17 cellular contexts compared by ENCODE assay signal in genomic region chr22:31871475-31871874, GRCh38.
DNase-seq lines count a peak whose midpoint lies in the region; ATAC-seq and TF ChIP-seq lines count a peak whose summit lies in the region.
"Had no signal": no experiment of that assay in that cellular context is flagged by ENCODE, and none has a peak within 500 bp of the region (broad histone marks: within the 10 kb centered on the region; RNA-seq: fewer than 3 reads in every experiment).

No MANE protein-coding gene starts in this region.

- H3K9ac ChIP-seq in endocrine pancreas (ENCODE audit: control insufficient read depth, insufficient read depth, low read length), result peak overlapping the region; percentile 19
- H3K9ac ChIP-seq in endodermal cell (ENCODE audit: extremely low read depth, low read length, poor library complexity, severe bottlenecking), result no peak overlapping the region

- CTCF ChIA-PET in WTC11 (lab: Charles Lee), result interaction anchor here (1.7 to 4.8 kb wide), 3 partner anchors 25 to 99 kb away, joined by 6 to 42 read pairs (median 23); no protein-coding TSS in a partner anchor

- DNase-seq in Kasumi-1 (lab: John Stamatoyannopoulos, UW), result peak; percentile 49 to 52
- DNase-seq in SKM-1 (lab: John Stamatoyannopoulos, UW; ENCODE audit: unreplicated experiment), result peak; percentile 23
- peak; percentile 39 for DNase-seq in pons (ENCODE audit: low spot score)
- DNase-seq in COLO668 (lab: John Stamatoyannopoulos, UW; ENCODE audit: unreplicated experiment), result no peak
- no peak for DNase-seq in endodermal cell
- no peak for DNase-seq in WTC11 (ENCODE audit: low spot score)
- DNase-seq in T-helper 17 cell, result no peak
- DNase-seq: activated effector memory CD4-positive, alpha-beta T cell treated with Interleukin-2 at 50 U/mL for 16 hours; BE2C; DMS153; NCI-H1694 treated with DMSO at 0.1 percent for 48 hours; WERI-Rb-1 had no signal

- H3K27me3 ChIP-seq in endocrine pancreas (ENCODE audit: control insufficient read depth, insufficient read depth, low read length), result no peaks in the 10 kb centered on the region
- no peaks in the 10 kb centered on the region for H3K27me3 ChIP-seq in endodermal cell (ENCODE audit: control insufficient read depth, insufficient read depth, low read length, poor library complexity, severe bottlenecking)
- H3K27me3 ChIP-seq: BE2C, right atrium auricular region had no signal

- TF ChIP-seq CTCF in endodermal cell (conservative IDR thresholded peaks at IDR 0.05) (no peak), WTC11 (IDR thresholded peaks at IDR 0.05) (no peak)

- H3K4me3 Mint-ChIP-seq in endodermal cell, result no peak overlapping the region
- no peak overlapping the region for H3K4me3 Mint-ChIP-seq in WTC11
- no peak overlapping the region for H3K4me3 Mint-ChIP-seq in T-helper 17 cell
- H3K4me3 Mint-ChIP-seq: nephron had no signal

- no peaks in the 10 kb centered on the region for H3K36me3 ChIP-seq in endocrine pancreas (ENCODE audit: control insufficient read depth, insufficient read depth, low read length)
- peaks cover 28% of the 10 kb centered on the region for H3K36me3 ChIP-seq in endodermal cell (ENCODE audit: control insufficient read depth, insufficient read depth, low read length)

- H3K36me3 Mint-ChIP-seq in endodermal cell (ENCODE audit: low read depth) (peaks cover 44% of the 10 kb centered on the region), WTC11 (peaks cover 23% of the 10 kb centered on the region), T-helper 17 cell (ENCODE audit: low read depth) (peaks cover 5% of the 10 kb centered on the region)

- H3K27ac ChIP-seq in endodermal cell (ENCODE audit: low read depth, low read length), result no peak overlapping the region
- H3K27ac ChIP-seq: right atrium auricular region, SK-N-MC, WERI-Rb-1 had no signal

- H3K4me1 ChIP-seq in endocrine pancreas (ENCODE audit: control insufficient read depth, insufficient read depth, low read length), result peaks cover 8% of the 10 kb centered on the region
- no peaks in the 10 kb centered on the region for H3K4me1 ChIP-seq in endodermal cell (ENCODE audit: control insufficient read depth, insufficient read depth, low read length)
- H3K4me1 ChIP-seq: BE2C, right atrium auricular region had no signal

- H3K4me1 Mint-ChIP-seq in endodermal cell (no peaks in the 10 kb centered on the region), WTC11 (peaks cover 30% of the 10 kb centered on the region), T-helper 17 cell (peaks cover 4% of the 10 kb centered on the region)
- H3K4me1 Mint-ChIP-seq: nephron had no signal

- no peak overlapping the region for H3K27ac Mint-ChIP-seq in endodermal cell
- H3K27ac Mint-ChIP-seq in WTC11, result no peak overlapping the region
- no peak overlapping the region for H3K27ac Mint-ChIP-seq in T-helper 17 cell
- H3K27ac Mint-ChIP-seq: nephron had no signal

- H3K4me3 ChIP-seq in endocrine pancreas (ENCODE audit: control insufficient read depth, insufficient read depth, low read length) (no peak overlapping the region), endodermal cell (ENCODE audit: low read length) (no peak overlapping the region)
- H3K4me3 ChIP-seq: right atrium auricular region, SK-N-MC had no signal

- ATAC-seq in WTC11, result no peak
- no peak for ATAC-seq in T-helper 17 cell
- ATAC-seq: left lobe of liver had no signal

- H3K9me3 ChIP-seq in endocrine pancreas (ENCODE audit: control insufficient read depth, low read length) (no peaks in the 10 kb centered on the region), endodermal cell (ENCODE audit: control insufficient read depth, low read length) (no peaks in the 10 kb centered on the region), T-helper 17 cell (ENCODE audit: control insufficient read depth, low read length, poor library complexity, severe bottlenecking) (no peaks in the 10 kb centered on the region)
- H3K9me3 ChIP-seq: BE2C, right atrium auricular region had no signal

- H3K9me3 Mint-ChIP-seq in endodermal cell (no peaks in the 10 kb centered on the region), WTC11 (no peaks in the 10 kb centered on the region)
- H3K9me3 Mint-ChIP-seq: nephron had no signal

- POLR2A ChIA-PET in WTC11 (lab: Charles Lee), result no interaction called here

- no peaks in the 10 kb centered on the region for H3K27me3 Mint-ChIP-seq in endodermal cell (ENCODE audit: insufficient read depth)
- H3K27me3 Mint-ChIP-seq in WTC11 (ENCODE audit: low read depth), result no peaks in the 10 kb centered on the region
- no peaks in the 10 kb centered on the region for H3K27me3 Mint-ChIP-seq in T-helper 17 cell

- WGBS in endodermal cell (ENCODE audit: insufficient coverage in 1 of 2, insufficient read length in 1 of 2), 2 experiments, result 93 to 98% methylated on average over 4 of the region's 4 CpGs

TF ChIP-seq in WTC11, 78 proteins besides CTCF, POLR2A, EP300 and RAD21 (continues in another document):
- TF ChIP-seq ZNF423 (CRISPR knock-in tag; IDR thresholded peaks at IDR 0.05) (no peak), CBFB (CRISPR knock-in tag; IDR thresholded peaks at IDR 0.05; ENCODE audit: low read depth) (no peak), PREB (CRISPR knock-in tag; IDR thresholded peaks at IDR 0.05; ENCODE audit: borderline replicate concordance) (no peak), ZNF396 (CRISPR knock-in tag; IDR thresholded peaks at IDR 0.05; ENCODE audit: borderline replicate concordance) (no peak), ZNF263 (CRISPR knock-in tag; IDR thresholded peaks at IDR 0.05; ENCODE audit: low read depth) (no peak)
- TF ChIP-seq, protein P1, sequence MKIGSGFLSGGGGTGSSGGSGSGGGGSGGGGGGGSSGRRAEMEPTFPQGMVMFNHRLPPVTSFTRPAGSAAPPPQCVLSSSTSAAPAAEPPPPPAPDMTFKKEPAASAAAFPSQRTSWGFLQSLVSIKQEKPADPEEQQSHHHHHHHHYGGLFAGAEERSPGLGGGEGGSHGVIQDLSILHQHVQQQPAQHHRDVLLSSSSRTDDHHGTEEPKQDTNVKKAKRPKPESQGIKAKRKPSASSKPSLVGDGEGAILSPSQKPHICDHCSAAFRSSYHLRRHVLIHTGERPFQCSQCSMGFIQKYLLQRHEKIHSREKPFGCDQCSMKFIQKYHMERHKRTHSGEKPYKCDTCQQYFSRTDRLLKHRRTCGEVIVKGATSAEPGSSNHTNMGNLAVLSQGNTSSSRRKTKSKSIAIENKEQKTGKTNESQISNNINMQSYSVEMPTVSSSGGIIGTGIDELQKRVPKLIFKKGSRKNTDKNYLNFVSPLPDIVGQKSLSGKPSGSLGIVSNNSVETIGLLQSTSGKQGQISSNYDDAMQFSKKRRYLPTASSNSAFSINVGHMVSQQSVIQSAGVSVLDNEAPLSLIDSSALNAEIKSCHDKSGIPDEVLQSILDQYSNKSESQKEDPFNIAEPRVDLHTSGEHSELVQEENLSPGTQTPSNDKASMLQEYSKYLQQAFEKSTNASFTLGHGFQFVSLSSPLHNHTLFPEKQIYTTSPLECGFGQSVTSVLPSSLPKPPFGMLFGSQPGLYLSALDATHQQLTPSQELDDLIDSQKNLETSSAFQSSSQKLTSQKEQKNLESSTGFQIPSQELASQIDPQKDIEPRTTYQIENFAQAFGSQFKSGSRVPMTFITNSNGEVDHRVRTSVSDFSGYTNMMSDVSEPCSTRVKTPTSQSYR (CRISPR knock-in tag; IDR thresholded peaks at IDR 0.05), result no peak
- TF ChIP-seq, protein P2, sequence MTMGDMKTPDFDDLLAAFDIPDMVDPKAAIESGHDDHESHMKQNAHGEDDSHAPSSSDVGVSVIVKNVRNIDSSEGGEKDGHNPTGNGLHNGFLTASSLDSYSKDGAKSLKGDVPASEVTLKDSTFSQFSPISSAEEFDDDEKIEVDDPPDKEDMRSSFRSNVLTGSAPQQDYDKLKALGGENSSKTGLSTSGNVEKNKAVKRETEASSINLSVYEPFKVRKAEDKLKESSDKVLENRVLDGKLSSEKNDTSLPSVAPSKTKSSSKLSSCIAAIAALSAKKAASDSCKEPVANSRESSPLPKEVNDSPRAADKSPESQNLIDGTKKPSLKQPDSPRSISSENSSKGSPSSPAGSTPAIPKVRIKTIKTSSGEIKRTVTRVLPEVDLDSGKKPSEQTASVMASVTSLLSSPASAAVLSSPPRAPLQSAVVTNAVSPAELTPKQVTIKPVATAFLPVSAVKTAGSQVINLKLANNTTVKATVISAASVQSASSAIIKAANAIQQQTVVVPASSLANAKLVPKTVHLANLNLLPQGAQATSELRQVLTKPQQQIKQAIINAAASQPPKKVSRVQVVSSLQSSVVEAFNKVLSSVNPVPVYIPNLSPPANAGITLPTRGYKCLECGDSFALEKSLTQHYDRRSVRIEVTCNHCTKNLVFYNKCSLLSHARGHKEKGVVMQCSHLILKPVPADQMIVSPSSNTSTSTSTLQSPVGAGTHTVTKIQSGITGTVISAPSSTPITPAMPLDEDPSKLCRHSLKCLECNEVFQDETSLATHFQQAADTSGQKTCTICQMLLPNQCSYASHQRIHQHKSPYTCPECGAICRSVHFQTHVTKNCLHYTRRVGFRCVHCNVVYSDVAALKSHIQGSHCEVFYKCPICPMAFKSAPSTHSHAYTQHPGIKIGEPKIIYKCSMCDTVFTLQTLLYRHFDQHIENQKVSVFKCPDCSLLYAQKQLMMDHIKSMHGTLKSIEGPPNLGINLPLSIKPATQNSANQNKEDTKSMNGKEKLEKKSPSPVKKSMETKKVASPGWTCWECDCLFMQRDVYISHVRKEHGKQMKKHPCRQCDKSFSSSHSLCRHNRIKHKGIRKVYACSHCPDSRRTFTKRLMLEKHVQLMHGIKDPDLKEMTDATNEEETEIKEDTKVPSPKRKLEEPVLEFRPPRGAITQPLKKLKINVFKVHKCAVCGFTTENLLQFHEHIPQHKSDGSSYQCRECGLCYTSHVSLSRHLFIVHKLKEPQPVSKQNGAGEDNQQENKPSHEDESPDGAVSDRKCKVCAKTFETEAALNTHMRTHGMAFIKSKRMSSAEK (CRISPR knock-in tag; IDR thresholded peaks at IDR 0.05; ENCODE audit: borderline replicate concordance), result no peak

Comparison
In these comparisons a context has a peak if more than half of its experiments do, and no peak if none do; other contexts are left out.
1. DNase-seq: peak in Kasumi-1 (2 of 2), SKM-1 (single experiment) and pons (single experiment); none in COLO668 (single experiment), endodermal cell (single experiment), WTC11 (single experiment) and T-helper 17 cell (0 of 3).